In the genomic region with DNA sequence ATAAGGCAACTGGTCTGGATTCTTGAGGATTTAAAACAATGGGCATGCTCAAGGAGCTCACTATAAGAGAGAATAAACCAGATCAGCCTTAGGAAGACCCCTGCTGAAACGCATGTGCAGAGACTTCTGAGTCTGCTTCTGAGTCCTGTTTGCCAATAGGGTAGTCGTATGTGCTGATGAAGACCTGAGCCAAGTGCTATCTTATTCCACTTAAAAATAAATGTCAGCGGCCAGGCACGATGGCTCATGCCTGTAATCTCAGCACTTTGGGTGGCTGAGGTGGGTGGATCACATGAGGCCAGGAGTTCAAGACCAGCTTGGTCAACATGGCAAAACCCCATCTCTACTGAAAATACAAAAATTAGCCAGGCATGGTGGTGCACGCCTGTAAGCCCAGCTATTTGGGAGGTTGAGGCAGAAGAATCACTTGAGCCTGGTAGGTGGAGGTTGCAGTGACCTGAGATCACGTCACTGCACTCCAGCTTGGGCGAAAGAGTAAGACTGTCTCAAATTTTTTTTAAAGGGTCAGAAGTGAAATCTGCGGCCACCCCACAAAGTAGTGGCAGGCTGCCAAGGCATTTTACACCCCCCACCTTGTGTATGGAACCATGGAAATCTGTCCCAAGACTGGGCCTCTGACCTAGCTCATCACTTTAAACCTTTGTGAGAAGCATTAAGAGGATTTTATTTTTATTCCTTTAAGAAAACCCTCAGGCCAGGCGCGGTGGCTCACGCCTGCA, we compare ENCODE assay signal across 12 cellular contexts.
"Had no signal": no experiment of that assay in that cellular context is flagged by ENCODE, and none has a peak within 500 bp of the region (broad histone marks: within the 10 kb centered on the region; RNA-seq: fewer than 3 reads in every experiment).

No MANE protein-coding gene starts in this region.

- H3K27me3 ChIP-seq: cardiac muscle cell, heart left ventricle, left lung, SJSA1, thyroid gland, uterus had no signal

- H3K4me3 ChIP-seq: cardiac muscle cell, heart left ventricle, left lung, SJSA1, thyroid gland, uterus had no signal

- H3K27ac ChIP-seq: cardiac muscle cell, heart left ventricle, left lung, SJSA1, thyroid gland, uterus, WERI-Rb-1 had no signal

- H3K36me3 ChIP-seq: uterus had no signal

- DNase-seq: activated CD4-positive, alpha-beta T cell treated with anti-CD3 and anti-CD28 coated beads for 48 hours; heart left ventricle; islet precursor cell; left lung; mesenchymal stem cell; stimulated activated CD4-positive, alpha-beta T cell treated with anti-CD3 and anti-CD28 coated beads, Interleukin-12 subunit alpha, Interleukin-12 subunit beta, amount 100 ng/mL, for 4 hours; SW 1271; thyroid gland; uterus; WERI-Rb-1 had no signal

- ATAC-seq: left lung had no signal

- H3K4me1 ChIP-seq: left lung, thyroid gland, uterus had no signal

- H3K9me3 ChIP-seq: heart left ventricle, left lung, SJSA1, thyroid gland, uterus had no signal
